22 cellular contexts compared by ENCODE assay signal in the genomic region with DNA sequence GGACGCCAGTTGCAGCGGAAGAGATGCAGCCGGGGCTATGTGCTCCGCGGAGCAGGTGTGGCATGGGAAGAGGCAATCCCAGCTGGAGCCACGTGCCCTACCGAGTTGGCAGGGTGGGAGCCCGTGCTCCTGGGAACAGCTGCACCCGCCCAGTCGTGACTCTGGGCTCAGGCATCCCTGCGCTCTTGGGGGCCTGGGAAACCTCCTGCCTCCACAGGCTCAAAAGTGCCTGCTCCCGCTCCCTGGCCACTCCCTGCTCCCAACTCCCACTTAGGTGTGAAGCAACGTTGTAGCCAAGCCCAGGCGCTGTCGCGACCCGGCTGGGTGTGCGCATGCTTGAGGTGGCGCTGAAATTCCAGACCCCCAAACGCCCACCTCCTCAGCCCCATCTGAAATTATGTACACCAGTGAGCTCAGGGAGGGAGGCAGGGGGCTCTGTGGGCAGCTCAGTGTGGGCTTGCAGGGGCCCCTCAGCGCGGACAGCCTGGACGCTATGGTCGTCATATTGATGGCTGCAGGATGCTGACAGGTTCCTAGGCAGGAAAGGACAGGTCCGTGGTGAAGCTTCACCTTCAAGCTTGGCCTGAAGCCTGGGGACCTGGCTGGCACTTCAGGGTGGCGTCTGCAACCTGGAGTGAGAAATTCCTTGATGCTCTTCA.
"Had no signal": no experiment of that assay in that cellular context is flagged by ENCODE, and none has a peak within 500 bp of the region (broad histone marks: within the 10 kb centered on the region; RNA-seq: fewer than 3 reads in every experiment).

No MANE protein-coding gene starts in this region.

- H3K9me3 ChIP-seq: breast epithelium, right lobe of liver, suprapubic skin, tibial artery had no signal

- H3K4me3 ChIP-seq: breast epithelium, neural progenitor cell, right lobe of liver, skin epidermis, suprapubic skin, tibial artery had no signal

- H3K27ac Mint-ChIP-seq: activated naive CD4-positive, alpha-beta T cell treated with anti-CD3 and anti-CD28 coated beads, Interleukin-2, amount 50 U/mL, for 24 hours; activated naive CD8-positive, alpha-beta T cell treated with anti-CD3 and anti-CD28 coated beads, Interleukin-2, amount 50 U/mL, for 24 hours; activated T-helper 1 cell treated with anti-CD3 and anti-CD28 coated beads, Interleukin-12 subunit alpha, Interleukin-12 subunit beta, Interleukin-2, Interleukin-4 antibody, amounts not matched to agents 30 ng/mL and 10 ng/mL and 1 ng/mL, durations not matched to agents 14 hours and 24 hours and 36 hours; dendritic cell treated with granulocyte-macrophage colony-stimulating factor and Interleukin-4, amounts not matched to agents 40 ng/mL and 50 ng/mL, for 4 days; naive thymus-derived CD4-positive, alpha-beta T cell; neural progenitor cell; stimulated activated naive B cell treated with anti-CD40 and anti-IgM and Interleukin-4, amounts not matched to agents 10 μg/mL and 1 μg/mL and 100 μg/mL, for 72 hours had no signal

- H2AFZ ChIP-seq: neural progenitor cell had no signal

- H3K36me3 Mint-ChIP-seq: activated naive CD4-positive, alpha-beta T cell treated with anti-CD3 and anti-CD28 coated beads, Interleukin-2, amount 50 U/mL, for 24 hours; naive thymus-derived CD4-positive, alpha-beta T cell; neural progenitor cell; stimulated activated naive B cell treated with anti-CD40 and anti-IgM and Interleukin-4, amounts not matched to agents 10 μg/mL and 1 μg/mL and 100 μg/mL, for 72 hours had no signal

- DNase-seq: activated CD4-positive, alpha-beta T cell treated with anti-CD3 and anti-CD28 coated beads for 48 hours; activated CD4-positive, alpha-beta T cell treated with anti-CD3 and anti-CD28 coated beads, Interleukin-2, amount 50 U/mL, for 48 hours; activated CD8-positive, alpha-beta memory T cell treated with anti-CD3 and anti-CD28 coated beads, Interleukin-2, amount 50 U/mL, for 4 hours; activated naive CD8-positive, alpha-beta T cell treated with anti-CD3 and anti-CD28 coated beads, Interleukin-2, amount 50 U/mL, for 24 hours; activated T-cell treated with anti-CD3 and anti-CD28 coated beads, Interleukin-2, amount 50 U/mL, for 1 hour; amygdala; central memory CD4-positive, alpha-beta T cell; midbrain; naive thymus-derived CD4-positive, alpha-beta T cell; stimulated activated CD4-positive, alpha-beta T cell treated with anti-CD3 and anti-CD28 coated beads, Interleukin-4, amount 100 ng/mL, for 24 hours; stimulated activated naive B cell treated with anti-CD40 and anti-IgM and Interleukin-4, amounts not matched to agents 10 μg/mL and 1 μg/mL and 100 μg/mL, for 72 hours; T-helper 9 cell; tibial artery had no signal

- H3K4me3 Mint-ChIP-seq: activated naive CD4-positive, alpha-beta T cell treated with anti-CD3 and anti-CD28 coated beads, Interleukin-2, amount 50 U/mL, for 24 hours; activated naive CD8-positive, alpha-beta T cell treated with anti-CD3 and anti-CD28 coated beads, Interleukin-2, amount 50 U/mL, for 24 hours; activated T-helper 1 cell treated with anti-CD3 and anti-CD28 coated beads, Interleukin-12 subunit alpha, Interleukin-12 subunit beta, Interleukin-2, Interleukin-4 antibody, amounts not matched to agents 30 ng/mL and 10 ng/mL and 1 ng/mL, durations not matched to agents 14 hours and 24 hours and 36 hours; dendritic cell treated with granulocyte-macrophage colony-stimulating factor and Interleukin-4, amounts not matched to agents 40 ng/mL and 50 ng/mL, for 4 days; naive thymus-derived CD4-positive, alpha-beta T cell; neural progenitor cell; stimulated activated naive B cell treated with anti-CD40 and anti-IgM and Interleukin-4, amounts not matched to agents 10 μg/mL and 1 μg/mL and 100 μg/mL, for 72 hours had no signal

- ATAC-seq: activated naive CD8-positive, alpha-beta T cell treated with anti-CD3 and anti-CD28 coated beads, Interleukin-2, amount 50 U/mL, for 24 hours; naive thymus-derived CD4-positive, alpha-beta T cell had no signal

- H3K4me1 ChIP-seq: breast epithelium, right lobe of liver, suprapubic skin had no signal

- H3K4me2 ChIP-seq: neural progenitor cell had no signal

- H3K9me3 Mint-ChIP-seq: activated naive CD4-positive, alpha-beta T cell treated with anti-CD3 and anti-CD28 coated beads, Interleukin-2, amount 50 U/mL, for 24 hours; neural progenitor cell had no signal

- H3K27ac ChIP-seq: breast epithelium, neural progenitor cell, right lobe of liver, skin epidermis, suprapubic skin, tibial artery, VCaP had no signal

- H3K36me3 ChIP-seq: breast epithelium, neural progenitor cell, right lobe of liver, suprapubic skin, tibial artery had no signal

- H3K9ac ChIP-seq: neural progenitor cell had no signal

- H3K27me3 ChIP-seq: breast epithelium, neural progenitor cell, right lobe of liver, suprapubic skin, tibial artery had no signal

- H3K4me1 Mint-ChIP-seq: activated naive CD4-positive, alpha-beta T cell treated with anti-CD3 and anti-CD28 coated beads, Interleukin-2, amount 50 U/mL, for 24 hours; activated naive CD8-positive, alpha-beta T cell treated with anti-CD3 and anti-CD28 coated beads, Interleukin-2, amount 50 U/mL, for 24 hours; naive thymus-derived CD4-positive, alpha-beta T cell; stimulated activated naive B cell treated with anti-CD40 and anti-IgM and Interleukin-4, amounts not matched to agents 10 μg/mL and 1 μg/mL and 100 μg/mL, for 72 hours had no signal

- H3K27me3 Mint-ChIP-seq: activated naive CD4-positive, alpha-beta T cell treated with anti-CD3 and anti-CD28 coated beads, Interleukin-2, amount 50 U/mL, for 24 hours; activated naive CD8-positive, alpha-beta T cell treated with anti-CD3 and anti-CD28 coated beads, Interleukin-2, amount 50 U/mL, for 24 hours; dendritic cell treated with granulocyte-macrophage colony-stimulating factor and Interleukin-4, amounts not matched to agents 40 ng/mL and 50 ng/mL, for 4 days; naive thymus-derived CD4-positive, alpha-beta T cell; stimulated activated naive B cell treated with anti-CD40 and anti-IgM and Interleukin-4, amounts not matched to agents 10 μg/mL and 1 μg/mL and 100 μg/mL, for 72 hours had no signal
